ENCODE assay signal across 16 cellular contexts in genomic region chr14:22052795-22053194, GRCh38.
DNase-seq lines count a peak whose midpoint lies in the region; ATAC-seq and TF ChIP-seq lines count a peak whose summit lies in the region.
"Had no signal": no experiment of that assay in that cellular context is flagged by ENCODE, and none has a peak within 500 bp of the region (broad histone marks: within the 10 kb centered on the region; RNA-seq: fewer than 3 reads in every experiment).

No MANE protein-coding gene starts in this region.

- peak overlapping the region; percentile 61 for H3K9ac ChIP-seq in Loucy (ENCODE audit: low read depth, low read length, poor library complexity, severe bottlenecking)

- peak overlapping the region; percentile 45 for H3K4me3 ChIP-seq in CD8-positive, alpha-beta memory T cell (ENCODE audit: low read length)
- H3K4me3 ChIP-seq in Loucy (ENCODE audit: low read length, poor library complexity, severe bottlenecking): peak overlapping the region; percentile 64
- H3K4me3 ChIP-seq in heart right ventricle: no peak overlapping the region
- H3K4me3 ChIP-seq: Peyer's patch had no signal

- intact Hi-C loops in heart right ventricle (cut with DNase I): no loop called here

- H3K9me2 ChIP-seq in Loucy (replicated peaks; ENCODE audit: low read depth, low read length): no peaks in the 10 kb centered on the region

- H3K4me1 ChIP-seq in CD8-positive, alpha-beta memory T cell (ENCODE audit: insufficient read depth, low read length): peaks cover 6% of the 10 kb centered on the region
- peaks cover 54% of the 10 kb centered on the region for H3K4me1 ChIP-seq in Loucy (ENCODE audit: insufficient read depth, low read length, poor library complexity, severe bottlenecking)
- no peaks in the 10 kb centered on the region for H3K4me1 ChIP-seq in heart right ventricle
- H3K4me1 ChIP-seq: BE2C, Peyer's patch had no signal

- CTCF ChIA-PET in CD8-positive, alpha-beta memory T cell (lab: Charles Lee): interaction anchor here (1.6 to 2.2 kb wide), 2 partner anchors 14 to 48 kb away, joined by 3 to 5 read pairs; no protein-coding TSS in a partner anchor

- H3F3A ChIP-seq in Loucy (ENCODE audit: low read depth): peaks cover 8% of the 10 kb centered on the region; the same call in 1 of the 2 replicates

- ATAC-seq in naive thymus-derived CD8-positive, alpha-beta T cell: peak; percentile 71 to 84
- ATAC-seq in heart right ventricle: no peak

- TF ChIP-seq CTCF in Loucy (conservative IDR thresholded peaks at IDR 0.05; ENCODE audit: low read length) (no peak), heart right ventricle (IDR thresholded peaks at IDR 0.05) (no peak)

- H3K36me3 ChIP-seq in CD8-positive, alpha-beta memory T cell (ENCODE audit: insufficient read depth, low read length): no peaks in the 10 kb centered on the region
- H3K36me3 ChIP-seq in Loucy (ENCODE audit: insufficient read depth, low read length) (no peaks in the 10 kb centered on the region), heart right ventricle (no peaks in the 10 kb centered on the region)
- H3K36me3 ChIP-seq: BE2C, Peyer's patch had no signal

- H3K9me3 ChIP-seq in CD8-positive, alpha-beta memory T cell (ENCODE audit: low read length): no peaks in the 10 kb centered on the region
- H3K9me3 ChIP-seq in Loucy (ENCODE audit: insufficient read depth, low read depth, low read length): 0 out of 2 replicates have a peak, but pooled peaks cover 7% of the 10 kb centered on the region
- H3K9me3 ChIP-seq in heart right ventricle: peaks cover 0 to 4% (median 0%) of the 10 kb centered on the region in 11 donors
- H3K9me3 ChIP-seq: BE2C, Peyer's patch had no signal

- H2AFZ ChIP-seq in Loucy (ENCODE audit: low read length): peak overlapping the region; percentile 44; the same call in 1 of the 2 replicates

- peak overlapping the region in 2 of 8 donors; percentile 19 to 72 for H3K27ac Mint-ChIP-seq in CD8-positive, alpha-beta memory T cell
- peak overlapping the region in 9 of 10 donors; percentile 88 to 99 (median 93) for H3K27ac Mint-ChIP-seq in naive thymus-derived CD8-positive, alpha-beta T cell
- H3K27ac Mint-ChIP-seq: endodermal cell had no signal

- H3K36me3 Mint-ChIP-seq in CD8-positive, alpha-beta memory T cell: peaks cover 0 to 2% (median 0%) of the 10 kb centered on the region in 3 donors
- peaks cover 0 to 2% (median 0%) of the 10 kb centered on the region in 3 donors for H3K36me3 Mint-ChIP-seq in naive thymus-derived CD8-positive, alpha-beta T cell

- POLR2A ChIA-PET in CD8-positive, alpha-beta memory T cell (lab: Charles Lee): interaction anchor here (0.6 kb wide), 1 partner anchor 453 kb away, joined by 3 read pairs; no protein-coding TSS in a partner anchor
- POLR2A ChIA-PET in naive thymus-derived CD8-positive, alpha-beta T cell (lab: Charles Lee): interaction anchor here (1.0 to 2.5 kb wide), 3 partner anchors 18 to 502 kb away, joined by 4 to 18 read pairs (median 5); no protein-coding TSS in a partner anchor

- peaks cover 0 to 3% of the 10 kb centered on the region in 2 donors for H3K27me3 Mint-ChIP-seq in CD8-positive, alpha-beta memory T cell
- peaks cover 0 to 4% (median 0%) of the 10 kb centered on the region in 5 donors for H3K27me3 Mint-ChIP-seq in naive thymus-derived CD8-positive, alpha-beta T cell

- no peaks in the 10 kb centered on the region for H3K79me2 ChIP-seq in Loucy (ENCODE audit: insufficient read depth, low read length)

- no peaks in the 10 kb centered on the region for H4K20me1 ChIP-seq in Loucy (ENCODE audit: insufficient read depth, low read length, poor library complexity, severe bottlenecking)

- H3K4me2 ChIP-seq in Loucy (ENCODE audit: low read depth, low read length, poor library complexity, severe bottlenecking): peak overlapping the region; percentile 76

- H3K4me1 Mint-ChIP-seq in CD8-positive, alpha-beta memory T cell: peaks cover 2 to 32% (median 14%) of the 10 kb centered on the region in 3 donors
- H3K4me1 Mint-ChIP-seq in naive thymus-derived CD8-positive, alpha-beta T cell: peaks cover 9 to 46% (median 26%) of the 10 kb centered on the region in 4 donors

- peaks cover 0 to 2% (median 0%) of the 10 kb centered on the region in 5 donors for H3K9me3 Mint-ChIP-seq in CD8-positive, alpha-beta memory T cell
- H3K9me3 Mint-ChIP-seq in naive thymus-derived CD8-positive, alpha-beta T cell: peaks cover 0 to 4% (median 0%) of the 10 kb centered on the region in 9 donors
- H3K9me3 Mint-ChIP-seq: endodermal cell, neural crest cell had no signal

- peak in 1 of 5 donors; percentile 47 for DNase-seq in CD8-positive, alpha-beta memory T cell
- peak; percentile 30 for DNase-seq in activated naive CD4-positive, alpha-beta T cell treated with anti-CD3 and anti-CD28 coated beads, Interleukin-2, amount 50 U/mL, for 16 hours
- peak in 2 of 10 donors; percentile 3 to 25 for DNase-seq in naive thymus-derived CD8-positive, alpha-beta T cell
- DNase-seq in heart right ventricle (no peak), OCI-M2 (lab: John Stamatoyannopoulos, UW; ENCODE audit: unreplicated experiment) (no peak), ureter (ENCODE audit: low spot score) (no peak)
- DNase-seq: BE2C, DMS79 treated with DMSO at 0.1 percent for 48 hours, endodermal cell, foreskin melanocyte, mesenchymal stem cell, MM.1S, NCI-H526 treated with DMSO at 0.1 percent for 48 hours, Peyer's patch had no signal

- 68% methylated on average over 3 of the region's 3 CpGs for WGBS in heart right ventricle, 2 donors

- no peaks in the 10 kb centered on the region for H3K27me3 ChIP-seq in CD8-positive, alpha-beta memory T cell (ENCODE audit: insufficient read depth, low read length, poor library complexity, severe bottlenecking)
- no peaks in the 10 kb centered on the region for H3K27me3 ChIP-seq in Loucy (ENCODE audit: insufficient read depth, low read length, poor library complexity, severe bottlenecking)
- H3K27me3 ChIP-seq in heart right ventricle: peaks cover 0 to 9% (median 0%) of the 10 kb centered on the region in 7 donors
- H3K27me3 ChIP-seq: BE2C, Peyer's patch had no signal

- no peak overlapping the region for H3K27ac ChIP-seq in CD8-positive, alpha-beta memory T cell (ENCODE audit: low read depth, low read length)
- H3K27ac ChIP-seq in heart right ventricle: no peak overlapping the region

- peak overlapping the region in 6 of 7 donors; percentile 68 to 87 (median 79) for H3K4me3 Mint-ChIP-seq in CD8-positive, alpha-beta memory T cell
- H3K4me3 Mint-ChIP-seq in naive thymus-derived CD8-positive, alpha-beta T cell: peak overlapping the region; percentile 73 to 95 (median 88)
- H3K4me3 Mint-ChIP-seq: endodermal cell, neural crest cell had no signal

Comparison
In these comparisons a context has a peak if more than half of its experiments do, and no peak if none do; other contexts are left out.
1. H3K4me3 ChIP-seq: peak in CD8-positive, alpha-beta memory T cell (single experiment) and Loucy (single experiment); none in heart right ventricle (0 of 10).
2. ATAC-seq: peak in naive thymus-derived CD8-positive, alpha-beta T cell (2 of 2); none in heart right ventricle (0 of 8).